ENCODE assay signal across 8 cellular contexts in the genomic region with DNA sequence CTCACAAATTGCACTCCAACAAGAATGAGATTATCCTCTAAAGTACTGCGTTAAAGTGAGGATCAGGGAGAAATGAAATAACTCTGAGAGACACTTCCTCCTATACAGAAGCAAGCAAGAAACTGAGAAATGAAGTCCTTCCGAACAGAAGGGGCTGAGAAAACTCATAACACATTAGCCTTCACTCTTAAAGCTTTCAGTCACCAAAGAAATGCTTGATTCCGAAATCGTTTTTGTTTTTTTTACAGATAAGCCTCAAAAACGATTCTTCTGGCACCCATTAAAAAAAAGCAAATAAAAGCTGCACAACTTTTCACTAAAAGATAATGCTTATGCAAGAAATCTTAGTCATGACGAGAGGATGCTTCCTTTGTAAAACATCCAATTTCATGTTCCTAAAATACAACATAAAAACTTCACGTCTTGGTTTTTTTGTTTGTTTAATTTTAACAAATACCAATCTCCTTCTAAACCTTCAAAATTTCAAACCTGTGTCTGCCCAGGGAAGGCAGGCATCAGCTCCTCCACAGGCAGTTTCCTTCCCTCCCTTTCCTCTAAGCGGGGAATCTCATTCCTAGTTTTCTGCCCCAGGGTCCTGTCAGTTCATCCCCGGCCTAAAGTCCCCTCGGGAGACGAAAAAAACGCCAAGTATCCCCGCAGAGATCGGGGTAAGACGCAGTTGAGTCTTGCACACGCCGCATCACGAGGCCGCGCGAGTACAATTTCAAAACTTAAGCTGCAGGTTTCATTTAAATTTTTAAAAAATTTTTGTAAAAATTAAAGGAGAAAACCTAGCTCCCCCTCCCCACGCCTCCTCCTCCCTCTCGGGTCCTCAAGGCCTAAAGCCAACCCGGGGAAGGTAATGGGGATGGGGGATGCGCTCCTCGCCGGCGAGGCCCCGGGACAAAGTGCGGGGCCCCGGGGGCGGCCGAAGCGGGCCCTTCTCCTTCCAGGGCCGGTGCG. TPM values are rescaled to one million over a fixed set of nuclear protein-coding genes. Genes with fewer than 3 reads are reported as not detected.
DNase-seq lines count a peak whose midpoint lies in the region; ATAC-seq, FAIRE-seq and TF ChIP-seq lines count a peak whose summit lies in the region.

No MANE protein-coding gene starts in this region.

- no peaks in the 10 kb centered on the region for H3K9me3 Mint-ChIP-seq in chondrocyte (ENCODE audit: low read depth)

- peak overlapping the region; percentile 89 for H2BK15ac ChIP-seq in mesenchymal stem cell (ENCODE audit: low read depth, poor library complexity, severe bottlenecking)

- no peak for FAIRE-seq in frontal cortex (lab: Jason Lieb, UNC)

- H2BK120ac ChIP-seq in mesenchymal stem cell (ENCODE audit: low read depth, low read length): peak overlapping the region; percentile 89

- H3K4ac ChIP-seq in mesenchymal stem cell (ENCODE audit: low read depth in 1 of 2, low read length in 2 of 2): peak overlapping the region in 1 of 2 experiments; percentile 97

- peak overlapping the region; percentile 92 for H2BK5ac ChIP-seq in mesenchymal stem cell (ENCODE audit: low read depth, low read length, poor library complexity, severe bottlenecking)

- peaks cover 56% of the 10 kb centered on the region for H3K79me2 ChIP-seq in ACC112 (ENCODE audit: control insufficient read depth, insufficient read depth, low read length, unreplicated experiment)
- H3K79me2 ChIP-seq in OCI-LY3 (ENCODE audit: low read length): peaks cover 65% of the 10 kb centered on the region

- H3K36me3 ChIP-seq in ACC112 (ENCODE audit: insufficient read depth, low read length): peaks cover 16% of the 10 kb centered on the region
- peaks cover 31% of the 10 kb centered on the region for H3K36me3 ChIP-seq in OCI-LY3 (replicated peaks; ENCODE audit: low read depth, low read length)
- peaks cover 21 to 23% of the 10 kb centered on the region in 2 experiments for H3K36me3 ChIP-seq in mesenchymal stem cell (ENCODE audit: control insufficient read depth in 1 of 2, insufficient read depth in 2 of 2, low read depth in 1 of 2, low read length in 2 of 2)
- peaks cover 27% of the 10 kb centered on the region for H3K36me3 ChIP-seq in upper lobe of right lung

- DNase-seq in GM10266 (ENCODE audit: extremely low spot score): peak; percentile 27
- DNase-seq in chondrocyte (ENCODE audit: low spot score): no peak
- DNase-seq in mesenchymal stem cell: peak; percentile 48
- no peak for DNase-seq in upper lobe of right lung
- DNase-seq in HCEC 1CT: no peak
- DNase-seq in frontal cortex (ENCODE audit: low spot score in 2 of 2): no peak

- no peaks in the 10 kb centered on the region for H3K27me3 Mint-ChIP-seq in chondrocyte (ENCODE audit: low read depth)

- H3K4me1 ChIP-seq in ACC112 (ENCODE audit: control insufficient read depth, insufficient read depth, low read length, unreplicated experiment) (peaks cover 11% of the 10 kb centered on the region), OCI-LY3 (ENCODE audit: low read length) (peaks cover 37% of the 10 kb centered on the region), mesenchymal stem cell (ENCODE audit: control insufficient read depth, insufficient read depth, low read depth, low read length) (peaks cover 8% of the 10 kb centered on the region), upper lobe of right lung (peaks cover 43% of the 10 kb centered on the region)

- H3K4me3 ChIP-seq in ACC112 (ENCODE audit: low read depth, low read length) (peak overlapping the region; percentile 90), OCI-LY3 (ENCODE audit: low read length) (peak overlapping the region; percentile 90), mesenchymal stem cell (ENCODE audit: insufficient read depth in 1 of 2, low read depth in 1 of 2, low read length in 2 of 2) (peak overlapping the region; percentile 81 to 99), upper lobe of right lung (peak overlapping the region; percentile 84)

- TF ChIP-seq CTCF in GM10266 (IDR thresholded peaks at IDR 0.05; ENCODE audit: control insufficient read depth, insufficient read depth, low read depth, missing control alignments): no peak
- no peak for TF ChIP-seq CTCF in OCI-LY3 (IDR thresholded peaks at IDR 0.05; ENCODE audit: low read depth, low read length)
- TF ChIP-seq CTCF in chondrocyte (IDR thresholded peaks at IDR 0.05): no peak
- TF ChIP-seq CTCF in upper lobe of right lung (IDR thresholded peaks at IDR 0.05): no peak

- H3K27ac ChIP-seq in ACC112 (ENCODE audit: low read depth, low read length) (peak overlapping the region; percentile 87), OCI-LY3 (ENCODE audit: low read length) (peak overlapping the region; percentile 80), mesenchymal stem cell (ENCODE audit: low read length, poor library complexity, severe bottlenecking) (peak overlapping the region; percentile 67), upper lobe of right lung (peak overlapping the region; percentile 96)

- no peak overlapping the region for H2AK5ac ChIP-seq in mesenchymal stem cell (ENCODE audit: low read length, severe bottlenecking)

- H4K20me1 ChIP-seq in OCI-LY3 (ENCODE audit: insufficient read depth, low read length): peaks cover 32% of the 10 kb centered on the region

- H2AFZ ChIP-seq in ACC112 (ENCODE audit: low read length, unreplicated experiment): no peak overlapping the region
- no peak overlapping the region for H2AFZ ChIP-seq in OCI-LY3 (ENCODE audit: low read depth, low read length)
- peak overlapping the region; percentile 36 for H2AFZ ChIP-seq in mesenchymal stem cell (ENCODE audit: low read depth, low read length)

- H3K9ac ChIP-seq in OCI-LY3 (ENCODE audit: low read length) (peak overlapping the region; percentile 94), mesenchymal stem cell (ENCODE audit: low read length) (peak overlapping the region; percentile 94)

- peak overlapping the region; percentile 96 for H4K91ac ChIP-seq in mesenchymal stem cell (ENCODE audit: low read length)

- H2BK12ac ChIP-seq in mesenchymal stem cell (ENCODE audit: low read length in 2 of 2): no peak overlapping the region

- intact Hi-C loops in upper lobe of right lung (cut with DNase I): no loop called here

- H3K27me3 ChIP-seq in ACC112 (ENCODE audit: insufficient read depth, low read length): no peaks in the 10 kb centered on the region
- H3K27me3 ChIP-seq in OCI-LY3 (ENCODE audit: low read depth, low read length): no peaks in the 10 kb centered on the region
- H3K27me3 ChIP-seq in mesenchymal stem cell (ENCODE audit: control insufficient read depth in 1 of 2, insufficient read depth in 1 of 2, low read length in 2 of 2): no peaks in the 10 kb centered on the region
- H3K27me3 ChIP-seq in upper lobe of right lung: no peaks in the 10 kb centered on the region

- no peaks in the 10 kb centered on the region for H3K9me3 ChIP-seq in OCI-LY3 (ENCODE audit: insufficient read depth, low read length)
- H3K9me3 ChIP-seq in mesenchymal stem cell (ENCODE audit: control insufficient read depth, low read length): no peaks in the 10 kb centered on the region
- H3K9me3 ChIP-seq in upper lobe of right lung: no peaks in the 10 kb centered on the region

- peaks cover 47% of the 10 kb centered on the region for H3K4me1 Mint-ChIP-seq in chondrocyte (ENCODE audit: low read depth)

- H3K4me2 ChIP-seq in OCI-LY3 (ENCODE audit: low read length) (peak overlapping the region; percentile 96), mesenchymal stem cell (ENCODE audit: low read length, poor library complexity, severe bottlenecking) (peak overlapping the region; percentile 78)

- peak overlapping the region in 1 of 2 experiments; percentile 88 for H3K14ac ChIP-seq in mesenchymal stem cell (ENCODE audit: low read length in 2 of 2)

- WGBS in mesenchymal stem cell: 4% methylated on average over 23 of the region's 36 CpGs

- peak overlapping the region in 1 of 2 experiments; percentile 52 for H3K23ac ChIP-seq in mesenchymal stem cell (ENCODE audit: low read length in 2 of 2)

- H3K79me1 ChIP-seq in mesenchymal stem cell (replicated peaks; ENCODE audit: low read length, poor library complexity, severe bottlenecking): peaks cover 5% of the 10 kb centered on the region

- H3K4me3 Mint-ChIP-seq in chondrocyte (ENCODE audit: unreplicated experiment): peak overlapping the region; percentile 86

- H4K8ac ChIP-seq in mesenchymal stem cell (ENCODE audit: low read length): no peak overlapping the region

- ATAC-seq in upper lobe of right lung: no peak

- H3K27ac Mint-ChIP-seq in chondrocyte (ENCODE audit: unreplicated experiment): peak overlapping the region; percentile 92

- peaks cover 5% of the 10 kb centered on the region for H3K36me3 Mint-ChIP-seq in chondrocyte (ENCODE audit: low read depth)

- peak overlapping the region; percentile 99 to 100 for H3K18ac ChIP-seq in mesenchymal stem cell (ENCODE audit: low read depth in 1 of 2, low read length in 2 of 2)

RNA-seq across cellular contexts. Expression of gene BAZ1B, which starts 1.1 kb away (rescaled TPM):
- 64.9 to 74.9 TPM (median 65.5 TPM) in 3 replicates for total RNA-seq in chondrocyte
- polyA plus RNA-seq in mesenchymal stem cell (2013, experiment 1 of 2): 38.8 TPM
- polyA plus RNA-seq in mesenchymal stem cell (2013, experiment 2 of 2): 37.5 TPM
- total RNA-seq in upper lobe of right lung: 55.7 TPM
- total RNA-seq in frontal cortex: 62.4 TPM

RNA-seq across cellular contexts. Expression of gene BCL7B, which starts 36.5 kb away (rescaled TPM):
- total RNA-seq in chondrocyte (35.7 to 40.2 TPM (median 39.7 TPM) in 3 replicates), upper lobe of right lung (71.8 TPM), frontal cortex (6.5 TPM)
- 57.6 TPM for polyA plus RNA-seq in mesenchymal stem cell (2013, experiment 1 of 2)
- polyA plus RNA-seq in mesenchymal stem cell (2013, experiment 2 of 2): 56.4 TPM

RNA-seq across cellular contexts. Expression of gene TBL2, which starts 57.4 kb away (rescaled TPM):
- total RNA-seq in chondrocyte (45.2 to 56.1 TPM (median 50.4 TPM) in 3 replicates), upper lobe of right lung (29.8 TPM), frontal cortex (26.1 TPM)
- polyA plus RNA-seq in mesenchymal stem cell (2013, experiment 1 of 2): 39.1 TPM
- 42.0 TPM for polyA plus RNA-seq in mesenchymal stem cell (2013, experiment 2 of 2)

Comparison
In these comparisons a context has a peak if more than half of its experiments do, and no peak if none do; other contexts are left out.
1. DNase-seq: peak in GM10266 (single experiment) and mesenchymal stem cell (single experiment); none in chondrocyte (single experiment), upper lobe of right lung (single experiment), HCEC 1CT (single experiment) and frontal cortex (0 of 2).
2. Peak in every context shown above with its lines, with median percentiles within 50 percentile points of each other: H3K27ac ChIP-seq and H3K4me3 ChIP-seq.